ENCODE assay signal across 38 cellular contexts in the genomic region with DNA sequence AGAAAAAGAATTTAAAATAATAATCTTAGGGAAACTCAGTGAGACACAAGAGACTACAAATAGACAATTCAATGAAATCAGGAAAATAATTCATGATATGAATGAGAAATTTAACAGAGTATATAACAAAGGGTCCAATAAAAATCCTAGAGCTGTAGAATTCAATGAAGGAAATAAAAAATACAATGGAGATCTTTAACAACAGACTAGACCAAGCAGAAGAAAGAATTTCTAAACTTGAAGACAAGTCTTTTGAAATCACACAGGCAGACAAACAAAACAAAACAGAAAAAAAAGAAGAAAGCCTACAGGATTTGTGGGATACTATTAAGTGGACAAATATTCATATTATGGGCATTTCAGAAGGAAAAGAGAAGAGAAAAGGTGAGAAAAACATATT. TPM values are rescaled to one million over a fixed set of nuclear protein-coding genes. Genes with fewer than 3 reads are reported as not detected.
"Had no signal": no experiment of that assay in that cellular context is flagged by ENCODE, and none has a peak within 500 bp of the region (broad histone marks: within the 10 kb centered on the region; RNA-seq: fewer than 3 reads in every experiment).

No MANE protein-coding gene starts in this region.

- DNase-seq: Karpas-422, Kasumi-1, MG63, MM.1S, MV-4-11, NCI-H1048, NCI-H1092, NCI-H1092 treated with DMSO at 0.1 percent for 48 hours, NCI-H1105, NCI-H1105 treated with DMSO at 0.1 percent for 48 hours, NCI-H1417, NCI-H1417 treated with DMSO at 0.1 percent for 48 hours, NCI-H1436, NCI-H1436 treated with DMSO at 0.1 percent for 48 hours, NCI-H146, NCI-H1694, NCI-H1694 treated with DMSO at 0.1 percent for 48 hours, NCI-H187, NCI-H187 treated with DMSO at 0.1 percent for 48 hours, NCI-H1930, NCI-H2029, NCI-H2029 treated with DMSO at 0.1 percent for 48 hours, NCI-H2081, NCI-H2081 treated with DMSO at 0.1 percent for 48 hours, NCI-H2107, NCI-H2171, NCI-H2171 treated with DMSO at 0.1 percent for 48 hours, NCI-H2227 treated with DMSO at 0.1 percent for 48 hours, NCI-H226, NCI-H345, NCI-H446, NCI-H446 treated with DMSO at 0.1 percent for 48 hours, NCI-H510A had no signal

- H3K27me3 ChIP-seq: MG63 had no signal

- H3K4me2 ChIP-seq: KMS-11 had no signal

- H3K4me3 ChIP-seq: MG63 had no signal

- H3K9ac ChIP-seq: KMS-11 had no signal

- H3K27ac ChIP-seq: KMS-11 had no signal

RNA-seq across cellular contexts. Expression of gene THY1, which starts 25.2 kb away (rescaled TPM):
- total RNA-seq: MCF 10A, NCI-H460 had no signal

RNA-seq across cellular contexts. Expression of gene MFRP, which starts 51.2 kb away (rescaled TPM):
- total RNA-seq: LHCN-M2, M059J, MCF 10A, NCI-H460 had no signal

RNA-seq across cellular contexts. Expression of gene C1QTNF5, which starts 57.1 kb away (rescaled TPM):
- total RNA-seq: MCF 10A, NCI-H460 had no signal
